ENCODE assay signal across 8 cellular contexts in genomic region chr11:87463486-87464102, GRCh38.
DNase-seq lines count a peak whose midpoint lies in the region; ATAC-seq and TF ChIP-seq lines count a peak whose summit lies in the region.

No MANE protein-coding gene starts in this region.

- H3K36me3 Mint-ChIP-seq in activated T-helper 2 cell treated with anti-CD3 and anti-CD28 coated beads, Interferon-gamma antibody, Interleukin-2, Interleukin-4, amounts not matched to agents 10 μg/mL and 5 μg/mL and 100 μg/mL, durations not matched to agents 14 hours and 24 hours and 36 hours (ENCODE audit: low read depth) = no peaks in the 10 kb centered on the region

- intact Hi-C loops in activated T-helper 2 cell treated with anti-CD3 and anti-CD28 coated beads, Interferon-gamma antibody, Interleukin-2, Interleukin-4, amounts not matched to agents 10 μg/mL and 5 μg/mL and 100 μg/mL, durations not matched to agents 14 hours and 24 hours and 36 hours (cut with micrococcal nuclease) = no loop called here

- H3K27me3 Mint-ChIP-seq in activated T-helper 2 cell treated with anti-CD3 and anti-CD28 coated beads, Interferon-gamma antibody, Interleukin-2, Interleukin-4, amounts not matched to agents 10 μg/mL and 5 μg/mL and 100 μg/mL, durations not matched to agents 14 hours and 24 hours and 36 hours (ENCODE audit: low read depth) = no peaks in the 10 kb centered on the region

- H3K4me1 ChIP-seq in foreskin keratinocyte = no peaks in the 10 kb centered on the region

- H3K9me3 Mint-ChIP-seq in activated T-helper 2 cell treated with anti-CD3 and anti-CD28 coated beads, Interferon-gamma antibody, Interleukin-2, Interleukin-4, amounts not matched to agents 10 μg/mL and 5 μg/mL and 100 μg/mL, durations not matched to agents 14 hours and 24 hours and 36 hours = no peaks in the 10 kb centered on the region

- H3K4me3 Mint-ChIP-seq in activated T-helper 2 cell treated with anti-CD3 and anti-CD28 coated beads, Interferon-gamma antibody, Interleukin-2, Interleukin-4, amounts not matched to agents 10 μg/mL and 5 μg/mL and 100 μg/mL, durations not matched to agents 14 hours and 24 hours and 36 hours (ENCODE audit: low read depth) = no peak overlapping the region

- no peak overlapping the region for H3K27ac ChIP-seq in foreskin keratinocyte

- TF ChIP-seq CTCF in GM12872 (IDR thresholded peaks at IDR 0.05; ENCODE audit: insufficient read depth, low read depth, low read length) = peak; percentile 31; the same call in 1 of the 3 replicates
- TF ChIP-seq CTCF in foreskin keratinocyte (conservative IDR thresholded peaks at IDR 0.05) = peak; percentile 72

- ATAC-seq in HG02884 (IDR thresholded peaks at IDR 0.05; ENCODE audit: unreplicated experiment) = peak; percentile 64
- ATAC-seq in foreskin keratinocyte = peak; percentile 84
- ATAC-seq in HG03439 (IDR thresholded peaks at IDR 0.05; ENCODE audit: unreplicated experiment) = no peak

- DNase-seq in NCI-H510A treated with DMSO at 0.1 percent for 48 hours (lab: John Stamatoyannopoulos, UW) (peak; percentile 53), foreskin keratinocyte (peak in 1 of 2 donors; percentile 63), cerebellar nuclear complex (lab: John Stamatoyannopoulos, UW) (no peak)
- DNase-seq in stimulated activated CD4-positive, alpha-beta T cell treated with anti-CD3 and anti-CD28 coated beads, Interleukin-15, amount 100 ng/mL, for 24 hours = no peak
- DNase-seq in activated T-helper 2 cell treated with anti-CD3 and anti-CD28 coated beads, Interferon-gamma antibody, Interleukin-2, Interleukin-4, amounts not matched to agents 10 μg/mL and 5 μg/mL and 100 μg/mL, durations not matched to agents 14 hours and 24 hours and 36 hours (ENCODE audit: low spot score) = no peak

- H3K27ac Mint-ChIP-seq in activated T-helper 2 cell treated with anti-CD3 and anti-CD28 coated beads, Interferon-gamma antibody, Interleukin-2, Interleukin-4, amounts not matched to agents 10 μg/mL and 5 μg/mL and 100 μg/mL, durations not matched to agents 14 hours and 24 hours and 36 hours = no peak overlapping the region

- H3K4me1 Mint-ChIP-seq in activated T-helper 2 cell treated with anti-CD3 and anti-CD28 coated beads, Interferon-gamma antibody, Interleukin-2, Interleukin-4, amounts not matched to agents 10 μg/mL and 5 μg/mL and 100 μg/mL, durations not matched to agents 14 hours and 24 hours and 36 hours (ENCODE audit: low read depth) = no peaks in the 10 kb centered on the region

- H3K27me3 ChIP-seq in foreskin keratinocyte = peaks cover 8% of the 10 kb centered on the region
